In the genomic region with DNA sequence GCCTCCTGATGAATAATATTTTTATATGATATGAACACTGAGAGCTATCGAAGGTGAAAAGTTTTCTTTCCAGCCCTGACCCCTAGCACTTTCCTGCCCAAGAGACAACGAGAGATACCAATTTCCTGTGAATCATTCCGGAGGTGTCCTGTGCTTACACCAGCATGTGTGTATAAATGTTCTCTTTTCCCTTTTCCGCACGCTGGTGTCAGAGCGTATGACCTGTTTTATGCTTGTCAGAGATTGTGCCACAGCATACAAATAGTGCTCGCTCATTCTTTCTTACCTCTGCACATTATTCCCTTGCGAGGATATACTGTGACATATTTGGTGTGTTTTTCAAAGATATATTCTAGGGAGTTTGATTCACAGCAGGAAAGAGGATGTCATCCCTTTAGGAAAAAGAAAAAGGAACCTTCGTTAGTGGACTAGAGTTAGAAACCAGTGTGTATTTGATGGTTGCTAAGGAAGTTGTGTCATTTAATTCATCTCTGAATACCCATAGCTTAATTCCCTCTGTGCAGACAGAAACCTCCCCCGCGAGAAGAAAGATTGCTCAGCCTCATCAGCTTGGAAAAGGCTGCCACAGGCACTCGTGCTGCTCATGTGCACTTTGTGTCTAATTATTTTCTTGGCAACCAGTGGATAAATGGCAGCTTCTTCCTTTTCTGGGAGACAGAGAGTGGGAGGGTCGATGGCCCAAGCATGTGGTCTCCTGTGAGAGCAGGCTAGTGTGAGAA, we compare ENCODE assay signal across 8 cellular contexts. TPM values are rescaled to one million over a fixed set of nuclear protein-coding genes. Genes with fewer than 3 reads are reported as not detected.
DNase-seq lines count a peak whose midpoint lies in the region; ATAC-seq, FAIRE-seq and TF ChIP-seq lines count a peak whose summit lies in the region.

No MANE protein-coding gene starts in this region.

- H3F3A ChIP-seq in PC-3 (ENCODE audit: low read length, unreplicated experiment), result no peaks in the 10 kb centered on the region

- CTCF ChIA-PET in PC-3 (lab: Charles Lee), result interaction anchor here (1.0 to 1.5 kb wide), 2 partner anchors 11 to 12 kb away, joined by 3 to 5 read pairs; no protein-coding TSS in a partner anchor
- CTCF ChIA-PET in endothelial cell of umbilical vein (lab: Charles Lee), result interaction anchor here (0.9 to 1.6 kb wide), 7 partner anchors 9 to 200 kb away, joined by 3 to 18 read pairs (median 4); a partner anchor contains a TSS

- no peaks in the 10 kb centered on the region for H3K9me2 ChIP-seq in PC-3 (replicated peaks; ENCODE audit: low read length)

- H3K4me3 ChIP-seq in PC-3 (ENCODE audit: low read length), result no peak overlapping the region
- H3K4me3 ChIP-seq in endothelial cell of umbilical vein (replicated peaks in 1 of 3; ENCODE audit: insufficient read depth in 1 of 3, low read depth in 1 of 3, low read length in 3 of 3), result no peak overlapping the region

- peak overlapping the region; percentile 41 for H2AFZ ChIP-seq in PC-3 (ENCODE audit: low read length)
- H2AFZ ChIP-seq in endothelial cell of umbilical vein (ENCODE audit: low read depth, low read length), result peak overlapping the region; percentile 13

- no peaks in the 10 kb centered on the region for H3K9me3 Mint-ChIP-seq in natural killer cell treated with Interleukin-12 subunit alpha and Interleukin-12 subunit beta and Interleukin-15 and Interleukin-18, amount 100 ng/mL, for 72 hours

- dilution Hi-C loops in endothelial cell of umbilical vein (cut with MboI; ENCODE audit: extremely low pct_ligation_motif_present, low sequenced_read_pairs), result no loop called here

- peak overlapping the region; percentile 11 for H3K4me3 Mint-ChIP-seq in natural killer cell treated with Interleukin-12 subunit alpha and Interleukin-12 subunit beta and Interleukin-15 and Interleukin-18, amount 100 ng/mL, for 72 hours

- H3K9me3 ChIP-seq in PC-3 (ENCODE audit: low read length) (no peaks in the 10 kb centered on the region), endothelial cell of umbilical vein (replicated peaks; ENCODE audit: control insufficient read depth, insufficient read depth, low read length) (no peaks in the 10 kb centered on the region)

- H3K9me1 ChIP-seq in endothelial cell of umbilical vein (replicated peaks; ENCODE audit: control insufficient read depth, extremely low read depth, insufficient read depth, low read length), result no peaks in the 10 kb centered on the region

- no peak for TF ChIP-seq CTCF in PC-3 (conservative IDR thresholded peaks at IDR 0.05; ENCODE audit: low read depth, low read length)
- no peak for TF ChIP-seq CTCF in endothelial cell of umbilical vein (IDR thresholded peaks at IDR 0.05; ENCODE audit: extremely low read depth in 1 of 2, insufficient read depth in 1 of 2, low read depth in 1 of 2, low read length in 2 of 2)

- in situ Hi-C loops in G401 (cut with HindIII; ENCODE audit: low sequenced_read_pairs), result no loop called here

- peak overlapping the region; percentile 43 for H3K27ac Mint-ChIP-seq in natural killer cell treated with Interleukin-12 subunit alpha and Interleukin-12 subunit beta and Interleukin-15 and Interleukin-18, amount 100 ng/mL, for 72 hours

- H3K79me2 ChIP-seq in PC-3 (ENCODE audit: low read length) (no peaks in the 10 kb centered on the region), endothelial cell of umbilical vein (ENCODE audit: control insufficient read depth, insufficient read depth, low read length) (no peaks in the 10 kb centered on the region)

- BruUV-seq in PC-3 (replicated peaks; lab: Mats Ljungman, UMichigan), result no TSS peak
- no TSS peak for BruUV-seq in endothelial cell of umbilical vein (replicated peaks; lab: Mats Ljungman, UMichigan)

- H4K20me1 ChIP-seq in PC-3 (ENCODE audit: low read length) (no peaks in the 10 kb centered on the region), endothelial cell of umbilical vein (replicated peaks; ENCODE audit: control insufficient read depth, extremely low read depth, insufficient read depth, low read length) (no peaks in the 10 kb centered on the region)

- POLR2A ChIA-PET in PC-3 (lab: Charles Lee; ENCODE audit: unreplicated experiment), result no interaction called here
- POLR2A ChIA-PET in endothelial cell of umbilical vein (lab: Charles Lee), result interaction anchor here (1.9 kb wide), 1 partner anchor 52 kb away, joined by 5 read pairs; no protein-coding TSS in a partner anchor

- intact Hi-C loops in PC-3 (cut with micrococcal nuclease), result no loop called here
- intact Hi-C loops in endothelial cell of umbilical vein (cut with micrococcal nuclease), result loop anchor here (1.0 kb wide), 1 partner anchor 9 kb away; no protein-coding TSS in a partner anchor

- H3K9ac ChIP-seq in PC-3 (ENCODE audit: low read length) (no peak overlapping the region), endothelial cell of umbilical vein (replicated peaks; ENCODE audit: extremely low read depth, insufficient read depth, low read length) (peak overlapping the region; percentile 56)

- H3K27me3 ChIP-seq in PC-3 (ENCODE audit: low read length), result no peaks in the 10 kb centered on the region
- no peaks in the 10 kb centered on the region for H3K27me3 ChIP-seq in endothelial cell of umbilical vein (ENCODE audit: control insufficient read depth in 2 of 2, insufficient read depth in 2 of 2, low read length in 2 of 2)

- DNase-seq in G401 (ENCODE audit: low spot score), result peak; percentile 59
- peak; percentile 29 for DNase-seq in PC-3
- DNase-seq in endothelial cell of umbilical vein (ENCODE audit: low read depth, low spot score), result peak; percentile 82
- DNase-seq in natural killer cell treated with Interleukin-12 subunit alpha and Interleukin-12 subunit beta and Interleukin-15 and Interleukin-18, amount 100 ng/mL, for 72 hours (ENCODE audit: low spot score), result no peak
- no peak for DNase-seq in islet precursor cell
- no peak for DNase-seq in cerebellum (ENCODE audit: low spot score)

- TF ChIP-seq POLR2A in endothelial cell of umbilical vein (IDR thresholded peaks at IDR 0.05; ENCODE audit: low read depth, low read length), result no peak

- H3K27ac ChIP-seq in PC-3 (ENCODE audit: low read length) (peak overlapping the region; percentile 48), endothelial cell of umbilical vein (ENCODE audit: insufficient read depth, low read depth, low read length) (peak overlapping the region; percentile 57)

- peaks cover 2% of the 10 kb centered on the region; the same call in 1 of the 2 replicates for H3K36me3 ChIP-seq in PC-3 (ENCODE audit: low read depth, low read length)
- no peaks in the 10 kb centered on the region for H3K36me3 ChIP-seq in endothelial cell of umbilical vein (ENCODE audit: control insufficient read depth in 2 of 2, extremely low read depth in 1 of 2, insufficient read depth in 2 of 2, low read length in 2 of 2)

- ATAC-seq in PC-3 (peak; percentile 67), HG03520 (IDR thresholded peaks at IDR 0.05; ENCODE audit: unreplicated experiment) (no peak), GM21423 (IDR thresholded peaks at IDR 0.05; ENCODE audit: unreplicated experiment) (no peak)
- no peak for ATAC-seq in natural killer cell treated with Interleukin-12 subunit alpha and Interleukin-12 subunit beta and Interleukin-15 and Interleukin-18, amount 100 ng/mL, for 72 hours

- H3K36me3 Mint-ChIP-seq in natural killer cell treated with Interleukin-12 subunit alpha and Interleukin-12 subunit beta and Interleukin-15 and Interleukin-18, amount 100 ng/mL, for 72 hours, result peaks cover 6% of the 10 kb centered on the region

- peaks cover 36 to 45% of the 10 kb centered on the region in 2 donors for H3K4me1 Mint-ChIP-seq in natural killer cell treated with Interleukin-12 subunit alpha and Interleukin-12 subunit beta and Interleukin-15 and Interleukin-18, amount 100 ng/mL, for 72 hours (ENCODE audit: low read depth in 2 of 2)

- H3K4me2 ChIP-seq in PC-3 (ENCODE audit: low read length) (peak overlapping the region; percentile 38), endothelial cell of umbilical vein (ENCODE audit: insufficient read depth, low read length) (peak overlapping the region; percentile 28)

- H3K27me3 Mint-ChIP-seq in natural killer cell treated with Interleukin-12 subunit alpha and Interleukin-12 subunit beta and Interleukin-15 and Interleukin-18, amount 100 ng/mL, for 72 hours, result no peaks in the 10 kb centered on the region

- H3K4me1 ChIP-seq in PC-3 (ENCODE audit: insufficient read depth, low read length), result peaks cover 14% of the 10 kb centered on the region; the same call in 1 of the 2 replicates
- peaks cover 33% of the 10 kb centered on the region for H3K4me1 ChIP-seq in endothelial cell of umbilical vein (ENCODE audit: control insufficient read depth, extremely low read depth, insufficient read depth, low read length)

- peak; percentile 55 for FAIRE-seq in endothelial cell of umbilical vein (lab: Jason Lieb, UNC)

RNA-seq across cellular contexts. Expression of a gene that starts 14.8 kb away (rescaled TPM):
- 0.62 TPM in 1 of 2 replicates, not detected in the other for total RNA-seq in G401 (2014; rRNA removed; shearing (Covaris generic))
- total RNA-seq in PC-3 (2014; rRNA removed) (0.22 and 0.46 TPM in 2 replicates), endothelial cell of umbilical vein (0.22 and 0.44 TPM in 2 replicates), cerebellum (2.3 TPM)
- polyA plus RNA-seq in endothelial cell of umbilical vein, result 1.1 and 1.2 TPM in 2 replicates
- polyA plus RNA-seq in endothelial cell of umbilical vein (2011; cell fraction: cytosol; rRNA removed), result 0.63 and 0.66 TPM in 2 replicates
- polyA plus RNA-seq in endothelial cell of umbilical vein (2011; cell fraction: nucleus; rRNA removed), result 0.84 and 1.1 TPM in 2 replicates
- 1.2 TPM in 2 replicates for polyA plus RNA-seq in endothelial cell of umbilical vein (2012)
- polyA minus RNA-seq in endothelial cell of umbilical vein, result 0.53 and 2.5 TPM in 2 replicates
- polyA minus RNA-seq in endothelial cell of umbilical vein (2011; cell fraction: cytosol; rRNA and poly(A)+ RNA removed), result not detected
- polyA minus RNA-seq in endothelial cell of umbilical vein (2011; cell fraction: nucleus; rRNA and poly(A)+ RNA removed), result 0.87 and 1.1 TPM in 2 replicates
- total RNA-seq in natural killer cell treated with Interleukin-12 subunit alpha and Interleukin-12 subunit beta and Interleukin-15 and Interleukin-18, amount 100 ng/mL, for 72 hours, result under 1 TPM in 1 of 2 donors, not detected in 1; 0.19 TPM

RNA-seq across cellular contexts. Expression of a gene that starts 17.9 kb away (rescaled TPM):
- total RNA-seq in G401 (2014; rRNA removed; shearing (Covaris generic)), result 15.0 and 19.8 TPM in 2 replicates
- total RNA-seq in PC-3 (2014; rRNA removed) (6.7 and 10.1 TPM in 2 replicates), endothelial cell of umbilical vein (20.0 and 22.0 TPM in 2 replicates), cerebellum (13.0 TPM)
- 42.4 and 42.5 TPM in 2 replicates for polyA plus RNA-seq in endothelial cell of umbilical vein
- 42.7 and 51.4 TPM in 2 replicates for polyA plus RNA-seq in endothelial cell of umbilical vein (2011; cell fraction: cytosol; rRNA removed)
- 22.7 and 24.5 TPM in 2 replicates for polyA plus RNA-seq in endothelial cell of umbilical vein (2011; cell fraction: nucleus; rRNA removed)
- polyA plus RNA-seq in endothelial cell of umbilical vein (2012), result 47.6 and 56.2 TPM in 2 replicates
- polyA minus RNA-seq in endothelial cell of umbilical vein, result 45.7 and 51.9 TPM in 2 replicates
- not detected for polyA minus RNA-seq in endothelial cell of umbilical vein (2011; cell fraction: cytosol; rRNA and poly(A)+ RNA removed)
- polyA minus RNA-seq in endothelial cell of umbilical vein (2011; cell fraction: nucleus; rRNA and poly(A)+ RNA removed), result 6.8 and 7.0 TPM in 2 replicates
- total RNA-seq in natural killer cell treated with Interleukin-12 subunit alpha and Interleukin-12 subunit beta and Interleukin-15 and Interleukin-18, amount 100 ng/mL, for 72 hours, result 10 to 100 TPM; 11.0 to 27.1 TPM

RNA-seq across cellular contexts. Expression of a gene that starts 36.3 kb away (rescaled TPM):
- 630 and 665 TPM in 2 replicates for total RNA-seq in G401 (2014; rRNA removed; shearing (Covaris generic))
- total RNA-seq in PC-3 (2014; rRNA removed), result 259 and 266 TPM in 2 replicates
- 281 and 317 TPM in 2 replicates for total RNA-seq in endothelial cell of umbilical vein
- polyA plus RNA-seq in endothelial cell of umbilical vein, result 212 and 229 TPM in 2 replicates
- polyA plus RNA-seq in endothelial cell of umbilical vein (2011; cell fraction: cytosol; rRNA removed), result 351 and 388 TPM in 2 replicates
- polyA plus RNA-seq in endothelial cell of umbilical vein (2011; cell fraction: nucleus; rRNA removed), result 135 and 162 TPM in 2 replicates
- 355 and 368 TPM in 2 replicates for polyA plus RNA-seq in endothelial cell of umbilical vein (2012)
- polyA minus RNA-seq in endothelial cell of umbilical vein, result 98.2 and 102 TPM in 2 replicates
- polyA minus RNA-seq in endothelial cell of umbilical vein (2011; cell fraction: cytosol; rRNA and poly(A)+ RNA removed), result 94.4 TPM
- polyA minus RNA-seq in endothelial cell of umbilical vein (2011; cell fraction: nucleus; rRNA and poly(A)+ RNA removed), result 23.4 and 37.0 TPM in 2 replicates
- total RNA-seq in natural killer cell treated with Interleukin-12 subunit alpha and Interleukin-12 subunit beta and Interleukin-15 and Interleukin-18, amount 100 ng/mL, for 72 hours, result 100 to 1,000 TPM; 133 to 178 TPM
- total RNA-seq in cerebellum, result 79.3 TPM

Comparison
In these comparisons a context has a peak if more than half of its experiments do, and no peak if none do; other contexts are left out.
1. DNase-seq: peak in G401 (single experiment), PC-3 (single experiment) and endothelial cell of umbilical vein (single experiment); none in natural killer cell treated with Interleukin-12 subunit alpha and Interleukin-12 subunit beta and Interleukin-15 and Interleukin-18, amount 100 ng/mL, for 72 hours (single experiment), islet precursor cell (single experiment) and cerebellum (single experiment).